1 cellular context compared by ENCODE assay signal in genomic region chr3:195054311-195054710, GRCh38.
TF ChIP-seq lines count a peak whose summit lies in the region.

No MANE protein-coding gene starts in this region.

TF ChIP-seq in H1, 55 proteins besides CTCF, POLR2A, EP300 and RAD21 (continued from another document):
- TF ChIP-seq CHD7 (IDR thresholded peaks at IDR 0.05; ENCODE audit: insufficient replicate concordance, low read length), result no peak
- TF ChIP-seq ATF3 (IDR thresholded peaks at IDR 0.05; ENCODE audit: insufficient read depth, low read depth, low read length), result no peak
- TF ChIP-seq EZH2 (IDR thresholded peaks at IDR 0.05; ENCODE audit: low read depth, low read length, severe bottlenecking), result no peak
- TF ChIP-seq CHD2 (IDR thresholded peaks at IDR 0.05; ENCODE audit: low read length), result no peak
- TF ChIP-seq YY1 (IDR thresholded peaks at IDR 0.05; ENCODE audit: low read depth, low read length), result no peak
- TF ChIP-seq CEBPB (IDR thresholded peaks at IDR 0.05; ENCODE audit: low read depth, low read length), result no peak
- no peak for TF ChIP-seq MAFK (IDR thresholded peaks at IDR 0.05; ENCODE audit: low read depth, low read length)
- TF ChIP-seq RNF2 (IDR thresholded peaks at IDR 0.05; ENCODE audit: borderline replicate concordance, low read depth, low read length, missing control alignments, poor library complexity, severe bottlenecking), result no peak
- no peak for TF ChIP-seq PHF8 (conservative IDR thresholded peaks at IDR 0.05; ENCODE audit: low read depth, low read length)
- no peak for TF ChIP-seq SIN3A (conservative IDR thresholded peaks at IDR 0.05 in 1 of 2, IDR thresholded peaks at IDR 0.05 in 1 of 2; ENCODE audit: low read depth in 1 of 2, low read length in 2 of 2)
- no peak for TF ChIP-seq SIRT6 (IDR thresholded peaks at IDR 0.05; ENCODE audit: low read length)
- no peak for TF ChIP-seq JUND (IDR thresholded peaks at IDR 0.05; ENCODE audit: low read length)
- no peak for TF ChIP-seq NRF1 (IDR thresholded peaks at IDR 0.05; ENCODE audit: low read depth, low read length)
